Comparison of ENCODE assay signal across 13 cellular contexts in the genomic region with DNA sequence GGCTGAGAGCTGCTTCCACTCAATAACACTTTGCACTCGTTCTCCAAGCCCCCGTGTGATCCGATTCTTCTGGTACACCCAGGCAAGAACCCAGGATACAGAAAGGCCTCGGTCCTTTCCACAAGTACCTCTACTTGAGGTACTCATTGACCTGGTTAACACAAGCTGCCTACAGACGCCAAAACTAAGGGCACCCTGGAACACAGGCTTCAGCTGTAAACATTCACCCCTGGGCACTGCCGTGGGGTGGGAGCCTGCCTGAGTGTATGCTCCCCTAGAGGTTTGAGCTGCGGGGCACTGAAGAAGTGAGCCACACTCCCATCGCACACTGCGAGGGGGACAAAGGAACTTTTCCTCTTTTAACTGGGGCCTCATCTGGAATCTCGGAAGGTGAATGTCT. TPM values are rescaled to one million over a fixed set of nuclear protein-coding genes. Genes with fewer than 3 reads are reported as not detected.
DNase-seq lines count a peak whose midpoint lies in the region; ATAC-seq and TF ChIP-seq lines count a peak whose summit lies in the region.
"Had no signal": no experiment of that assay in that cellular context is flagged by ENCODE, and none has a peak within 500 bp of the region (broad histone marks: within the 10 kb centered on the region; RNA-seq: fewer than 3 reads in every experiment).

No MANE protein-coding gene starts in this region.

- peak; percentile 38 to 46 for ATAC-seq in activated T-cell treated with anti-CD3 and anti-CD28 coated beads, Interleukin-2, amount 50 U/mL, for 4 hours
- ATAC-seq in lung (ENCODE audit: insufficient read depth, low FRiP score), result peak; percentile 34
- ATAC-seq in mucosa of descending colon, result no peak
- ATAC-seq in HG03108 (IDR thresholded peaks at IDR 0.05; ENCODE audit: unreplicated experiment), result no peak

- WGBS in lung, 2 donors, result 45 to 71% methylated on average over 10 of the region's 10 CpGs

- intact Hi-C loops in mucosa of descending colon (cut with DNase I, micrococcal nuclease), result no loop called here

- H3K27me3 ChIP-seq in lung (ENCODE audit: control insufficient read depth, insufficient read depth), result no peaks in the 10 kb centered on the region
- H3K27me3 ChIP-seq: pancreas had no signal

- no peak for DNase-seq in activated T-cell treated with anti-CD3 and anti-CD28 coated beads, Interleukin-2, amount 50 U/mL, for 4 hours
- DNase-seq in activated T-cell treated with anti-CD3 and anti-CD28 coated beads for 4 hours (no peak), lung (ENCODE audit: low spot score) (no peak), type B pancreatic cell (ENCODE audit: extremely low spot score, unreplicated experiment) (no peak), mucosa of descending colon (no peak), cerebellar cortex (ENCODE audit: low spot score) (no peak)
- DNase-seq: EL, NCI-H1048, pancreas had no signal

- no peak overlapping the region for H3K27ac ChIP-seq in lung (ENCODE audit: low read depth in 1 of 2, low read length in 1 of 2)
- H3K27ac ChIP-seq: pancreas, SK-N-MC had no signal

- H3K36me3 ChIP-seq in lung (ENCODE audit: control insufficient read depth in 2 of 2, insufficient read depth in 2 of 2, low read length in 2 of 2) (no peaks in the 10 kb centered on the region), mucosa of descending colon (ENCODE audit: low read depth) (no peaks in the 10 kb centered on the region)
- H3K36me3 ChIP-seq: pancreas had no signal

- H3K27ac Mint-ChIP-seq in brain (no peak overlapping the region), type B pancreatic cell (peak overlapping the region; percentile 62)

- no peak overlapping the region for H3K4me3 ChIP-seq in lung
- H3K4me3 ChIP-seq in mucosa of descending colon, result no peak overlapping the region
- H3K4me3 ChIP-seq: pancreas, SK-N-MC had no signal

- H3K36me3 Mint-ChIP-seq in activated T-cell treated with anti-CD3 and anti-CD28 coated beads, Interleukin-2, amount 50 U/mL, for 4 hours (ENCODE audit: insufficient read depth), result no peaks in the 10 kb centered on the region
- H3K36me3 Mint-ChIP-seq in brain (peaks cover 12% of the 10 kb centered on the region), type B pancreatic cell (peaks cover 4% of the 10 kb centered on the region)

- peaks cover 10% of the 10 kb centered on the region for H3K27me3 Mint-ChIP-seq in activated T-cell treated with anti-CD3 and anti-CD28 coated beads, Interleukin-2, amount 50 U/mL, for 4 hours (ENCODE audit: low read depth)
- H3K27me3 Mint-ChIP-seq in brain (peaks cover 5% of the 10 kb centered on the region), type B pancreatic cell (peaks cover 3% of the 10 kb centered on the region)

- no peaks in the 10 kb centered on the region for H3K9me3 Mint-ChIP-seq in activated T-cell treated with anti-CD3 and anti-CD28 coated beads, Interleukin-2, amount 50 U/mL, for 4 hours
- H3K9me3 Mint-ChIP-seq in brain (peaks cover 0 to 20% (median 7%) of the 10 kb centered on the region in 5 experiments), type B pancreatic cell (no peaks in the 10 kb centered on the region)

- no peak overlapping the region for H3K4me3 Mint-ChIP-seq in activated T-cell treated with anti-CD3 and anti-CD28 coated beads, Interleukin-2, amount 50 U/mL, for 4 hours
- H3K4me3 Mint-ChIP-seq in brain (peak overlapping the region in 3 of 5 experiments; percentile 67 to 89 (median 77)), type B pancreatic cell (peak overlapping the region; percentile 92)

- TF ChIP-seq CTCF in brain (conservative IDR thresholded peaks at IDR 0.05) (no peak), lung (IDR thresholded peaks at IDR 0.05; ENCODE audit: control extremely low read depth, extremely low read depth) (no peak), type B pancreatic cell (conservative IDR thresholded peaks at IDR 0.05) (no peak), mucosa of descending colon (IDR thresholded peaks at IDR 0.05) (no peak)

- peaks cover 6% of the 10 kb centered on the region for H3K4me1 Mint-ChIP-seq in activated T-cell treated with anti-CD3 and anti-CD28 coated beads, Interleukin-2, amount 50 U/mL, for 4 hours (ENCODE audit: low read depth)
- H3K4me1 Mint-ChIP-seq in brain (no peaks in the 10 kb centered on the region), type B pancreatic cell (ENCODE audit: unreplicated experiment) (peaks cover 12% of the 10 kb centered on the region)

- H3K9me3 ChIP-seq in lung (ENCODE audit: control insufficient read depth in 2 of 2, insufficient read depth in 1 of 2, low read length in 1 of 2) (no peaks in the 10 kb centered on the region), mucosa of descending colon (no peaks in the 10 kb centered on the region)
- H3K9me3 ChIP-seq: pancreas had no signal

- H3K4me1 ChIP-seq in lung (ENCODE audit: control insufficient read depth in 2 of 2, insufficient read depth in 2 of 2, low read length in 2 of 2) (peaks cover 0 to 5% of the 10 kb centered on the region in 2 donors), mucosa of descending colon (ENCODE audit: low read depth) (no peaks in the 10 kb centered on the region)
- H3K4me1 ChIP-seq: pancreas had no signal

RNA-seq across cellular contexts. Expression of a gene that starts 30.5 kb away (rescaled TPM):
- under 1 TPM; 0.24 to 0.57 (median 0.35) TPM for total RNA-seq in activated T-cell treated with anti-CD3 and anti-CD28 coated beads, Interleukin-2, amount 50 U/mL, for 4 hours
- polyA plus RNA-seq in brain (ENCODE audit: insufficient read depth, low read depth, low replicate concordance) (9.3 TPM), lung (1 to 10 TPM; 1.4 to 2.0 TPM)
- total RNA-seq in lung (1 to 10 TPM; 2.8 to 3.6 TPM), type B pancreatic cell (ENCODE audit: low replicate concordance) (6.4 and 8.7 TPM in 2 replicates), mucosa of descending colon (10 to 100 TPM in 1 of 3 donors, 1 to 10 TPM in 2; 2.1 to 17.9 (median 2.7) TPM)

RNA-seq across cellular contexts. Expression of a gene that starts 54.2 kb away (rescaled TPM):
- total RNA-seq in activated T-cell treated with anti-CD3 and anti-CD28 coated beads, Interleukin-2, amount 50 U/mL, for 4 hours, result not detected
- polyA plus RNA-seq in brain (ENCODE audit: insufficient read depth, low read depth, low replicate concordance) (not detected), lung (not detected)
- total RNA-seq in lung (not detected), type B pancreatic cell (ENCODE audit: low replicate concordance) (not detected in 2 replicates), mucosa of descending colon (not detected)
- total RNA-seq: aorta, pancreas had no signal
- polyA plus RNA-seq: aorta, pancreas had no signal

Comparison
In these comparisons a context has a peak if more than half of its experiments do, and no peak if none do; other contexts are left out.
1. ATAC-seq: peak in activated T-cell treated with anti-CD3 and anti-CD28 coated beads, Interleukin-2, amount 50 U/mL, for 4 hours (2 of 2) and lung (single experiment); none in mucosa of descending colon (single experiment) and HG03108 (single experiment).